Comparison of ENCODE assay signal across 30 cellular contexts in the genomic region with DNA sequence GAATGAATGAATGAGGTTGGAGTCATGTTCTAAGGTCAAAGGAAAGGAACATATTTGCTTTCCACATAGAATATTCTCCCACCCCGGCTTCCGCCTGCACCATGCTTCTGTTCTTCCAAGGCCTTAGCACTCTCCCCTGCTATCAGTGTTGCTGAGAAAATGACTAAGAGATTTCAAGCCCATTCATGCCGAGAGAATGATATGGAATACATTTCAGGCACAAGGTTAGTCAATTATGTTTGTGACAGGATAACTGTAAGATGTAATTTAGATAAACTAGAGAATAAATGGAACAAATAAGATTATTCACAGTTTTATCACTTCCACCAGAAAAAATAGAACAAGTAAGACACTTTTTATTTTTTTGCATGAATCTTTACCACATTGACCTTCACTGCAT.
"Had no signal": no experiment of that assay in that cellular context is flagged by ENCODE, and none has a peak within 500 bp of the region (broad histone marks: within the 10 kb centered on the region; RNA-seq: fewer than 3 reads in every experiment).

No MANE protein-coding gene starts in this region.

- H3K27ac ChIP-seq: body of pancreas, brain microvascular endothelial cell, breast epithelium, VCaP had no signal

- H3K4me1 ChIP-seq: body of pancreas, breast epithelium had no signal

- FAIRE-seq: astrocyte had no signal

- H3K9me3 ChIP-seq: body of pancreas, breast epithelium had no signal

- H3K4me3 ChIP-seq: body of pancreas, breast epithelium had no signal

- H3K27me3 ChIP-seq: body of pancreas, brain microvascular endothelial cell, breast epithelium had no signal

- DNase-seq: activated B cell treated with CpG ODN at 0.5 μM for 24 hours; activated CD4-positive, alpha-beta memory T cell treated with anti-CD3 and anti-CD28 coated beads for 36 hours; activated CD4-positive, alpha-beta T cell treated with anti-CD3 and anti-CD28 coated beads for 4 hours; activated CD4-positive, alpha-beta T cell treated with anti-CD3 and anti-CD28 coated beads, Interleukin-2, amount 10 ng/mL, durations not matched to agents 24 days and 14 days; activated CD4-positive, alpha-beta T cell treated with anti-CD3 and anti-CD28 coated beads, Interleukin-2, amount 50 U/mL, for 1 hour; activated CD4-positive, alpha-beta T cell treated with anti-CD3 and anti-CD28 coated beads, Interleukin-2, amount 50 U/mL, for 4 hours; activated CD4-positive, CD25-positive, alpha-beta regulatory T cell treated with anti-CD3 and anti-CD28 coated beads, Interleukin-2, amount 50 U/mL, for 72 hours; activated CD8-positive, alpha-beta memory T cell treated with anti-CD3 and anti-CD28 coated beads, Interleukin-2, amount 50 U/mL, for 4 hours; activated CD8-positive, alpha-beta T cell treated with anti-CD3 and anti-CD28 coated beads for 36 hours; activated effector memory CD4-positive, alpha-beta T cell treated with Interleukin-2 at 50 U/mL for 16 hours; activated gamma-delta T cell; activated naive CD4-positive, alpha-beta T cell treated with anti-CD3 and anti-CD28 coated beads, Interleukin-2, amount 10 ng/mL, durations not matched to agents 7 days and 5 days; activated naive CD4-positive, alpha-beta T cell treated with Interleukin-2 at 50 U/mL for 16 hours; activated naive CD8-positive, alpha-beta T cell treated with anti-CD3 and anti-CD28 coated beads, Interleukin-2, amount 10 ng/mL, durations not matched to agents 7 days and 5 days; activated naive CD8-positive, alpha-beta T cell treated with anti-CD3 and anti-CD28 coated beads, Interleukin-2, amount 50 U/mL, for 24 hours; activated T-cell treated with anti-CD3 and anti-CD28 coated beads for 4 hours; activated T-cell treated with anti-CD3 and anti-CD28 coated beads, Interleukin-2, amount 50 U/mL, for 1 hour; activated T-cell treated with anti-CD3 and anti-CD28 coated beads, Interleukin-2, amount 50 U/mL, for 4 hours; activated T-cell treated with anti-CD3 and anti-CD28 coated beads, Interleukin-2, amount 50 U/mL, for 72 hours; amniotic stem cell; aorta; body of pancreas; brain microvascular endothelial cell; central memory CD4-positive, alpha-beta T cell; T-helper 1 cell; T-helper 2 cell; T-helper 9 cell had no signal

- H3K36me3 ChIP-seq: brain microvascular endothelial cell, breast epithelium had no signal
